In genomic region chr2:43269074-43269572, GRCh38 we compare ENCODE assay signal across 9 cellular contexts. TPM values are rescaled to one million over a fixed set of nuclear protein-coding genes. Genes with fewer than 3 reads are reported as not detected.
DNase-seq lines count a peak whose midpoint lies in the region; ATAC-seq and TF ChIP-seq lines count a peak whose summit lies in the region.
"Had no signal": no experiment of that assay in that cellular context is flagged by ENCODE, and none has a peak within 500 bp of the region (broad histone marks: within the 10 kb centered on the region; RNA-seq: fewer than 3 reads in every experiment).

No MANE protein-coding gene starts in this region.

- H3K4me3 ChIP-seq in foreskin fibroblast (ENCODE audit: low read depth in 1 of 2, low read length in 2 of 2): peak overlapping the region; percentile 8 to 13

- ATAC-seq in GM19467 (IDR thresholded peaks at IDR 0.05; ENCODE audit: unreplicated experiment): no peak
- ATAC-seq in GM21717 (IDR thresholded peaks at IDR 0.05; ENCODE audit: unreplicated experiment): no peak
- no peak for ATAC-seq in GM18517 (IDR thresholded peaks at IDR 0.05; ENCODE audit: unreplicated experiment)

- in situ Hi-C loops in GM13976 (cut with MboI; ENCODE audit: low sequenced_read_pairs, unreplicated experiment): no loop called here

- TF ChIP-seq CTCF in foreskin fibroblast (IDR thresholded peaks at IDR 0.05; ENCODE audit: low read depth, low read length) (no peak), GM13976 (IDR thresholded peaks at IDR 0.05; ENCODE audit: borderline replicate concordance, control extremely low read depth, extremely low read depth, insufficient read depth, missing control alignments) (no peak)

- DNase-seq in ELF-1 (ENCODE audit: low read depth, low spot score) (peak; percentile 58), SK-N-DZ (ENCODE audit: low spot score) (peak; percentile 48), foreskin fibroblast (peak; percentile 100), pons (ENCODE audit: low spot score) (peak; percentile 25), GM13976 (ENCODE audit: low spot score) (no peak)
- DNase-seq: activated naive CD8-positive, alpha-beta T cell treated with anti-CD3 and anti-CD28 coated beads, Interleukin-2, amount 10 ng/mL, durations not matched to agents 7 days and 5 days had no signal

RNA-seq across cellular contexts. Expression of gene ZFP36L2, which starts 42.7 kb away (rescaled TPM):
- polyA plus RNA-seq in SK-N-DZ (2014; cell fraction: cytosol; rRNA removed): 6.8 and 7.1 TPM in 2 replicates
- 4.0 and 4.1 TPM in 2 replicates for polyA plus RNA-seq in SK-N-DZ (2014; cell fraction: nucleus; rRNA removed)
